ENCODE assay signal across 1 cellular context in the genomic region with DNA sequence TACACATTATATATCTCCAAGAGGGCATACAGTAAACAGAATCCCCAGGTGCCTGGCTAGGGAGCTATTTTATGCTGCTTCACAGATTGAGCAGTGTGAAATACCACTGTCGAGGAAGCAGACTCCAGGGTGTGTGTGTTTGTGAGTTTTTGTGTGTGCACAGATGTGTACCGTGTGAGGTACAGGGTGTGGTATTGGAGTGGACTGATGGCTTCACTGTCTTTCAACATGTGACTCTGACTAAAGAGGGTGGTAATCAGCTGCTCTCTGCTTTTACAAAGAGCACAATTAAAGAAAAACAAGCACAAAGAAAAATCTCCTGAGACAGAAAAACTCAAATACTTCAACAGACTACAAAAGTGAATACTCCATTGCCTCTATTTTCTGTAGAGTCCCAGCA.
TF ChIP-seq lines count a peak whose summit lies in the region.

No MANE protein-coding gene starts in this region.

TF ChIP-seq in GM23338, 12 proteins besides CTCF, POLR2A, EP300 and RAD21 (continued from another document):
- TF ChIP-seq, protein P1, sequence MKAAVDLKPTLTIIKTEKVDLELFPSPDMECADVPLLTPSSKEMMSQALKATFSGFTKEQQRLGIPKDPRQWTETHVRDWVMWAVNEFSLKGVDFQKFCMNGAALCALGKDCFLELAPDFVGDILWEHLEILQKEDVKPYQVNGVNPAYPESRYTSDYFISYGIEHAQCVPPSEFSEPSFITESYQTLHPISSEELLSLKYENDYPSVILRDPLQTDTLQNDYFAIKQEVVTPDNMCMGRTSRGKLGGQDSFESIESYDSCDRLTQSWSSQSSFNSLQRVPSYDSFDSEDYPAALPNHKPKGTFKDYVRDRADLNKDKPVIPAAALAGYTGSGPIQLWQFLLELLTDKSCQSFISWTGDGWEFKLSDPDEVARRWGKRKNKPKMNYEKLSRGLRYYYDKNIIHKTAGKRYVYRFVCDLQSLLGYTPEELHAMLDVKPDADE (IDR thresholded peaks at IDR 0.05) = no peak
- TF ChIP-seq ZNF462 (CRISPR knock-in tag; IDR thresholded peaks at IDR 0.05) (no peak), STAT1 (IDR thresholded peaks at IDR 0.05; ENCODE audit: unreplicated experiment) (no peak), NANOG (IDR thresholded peaks at IDR 0.05; ENCODE audit: borderline replicate concordance) (no peak)
- TF ChIP-seq, protein P2, sequence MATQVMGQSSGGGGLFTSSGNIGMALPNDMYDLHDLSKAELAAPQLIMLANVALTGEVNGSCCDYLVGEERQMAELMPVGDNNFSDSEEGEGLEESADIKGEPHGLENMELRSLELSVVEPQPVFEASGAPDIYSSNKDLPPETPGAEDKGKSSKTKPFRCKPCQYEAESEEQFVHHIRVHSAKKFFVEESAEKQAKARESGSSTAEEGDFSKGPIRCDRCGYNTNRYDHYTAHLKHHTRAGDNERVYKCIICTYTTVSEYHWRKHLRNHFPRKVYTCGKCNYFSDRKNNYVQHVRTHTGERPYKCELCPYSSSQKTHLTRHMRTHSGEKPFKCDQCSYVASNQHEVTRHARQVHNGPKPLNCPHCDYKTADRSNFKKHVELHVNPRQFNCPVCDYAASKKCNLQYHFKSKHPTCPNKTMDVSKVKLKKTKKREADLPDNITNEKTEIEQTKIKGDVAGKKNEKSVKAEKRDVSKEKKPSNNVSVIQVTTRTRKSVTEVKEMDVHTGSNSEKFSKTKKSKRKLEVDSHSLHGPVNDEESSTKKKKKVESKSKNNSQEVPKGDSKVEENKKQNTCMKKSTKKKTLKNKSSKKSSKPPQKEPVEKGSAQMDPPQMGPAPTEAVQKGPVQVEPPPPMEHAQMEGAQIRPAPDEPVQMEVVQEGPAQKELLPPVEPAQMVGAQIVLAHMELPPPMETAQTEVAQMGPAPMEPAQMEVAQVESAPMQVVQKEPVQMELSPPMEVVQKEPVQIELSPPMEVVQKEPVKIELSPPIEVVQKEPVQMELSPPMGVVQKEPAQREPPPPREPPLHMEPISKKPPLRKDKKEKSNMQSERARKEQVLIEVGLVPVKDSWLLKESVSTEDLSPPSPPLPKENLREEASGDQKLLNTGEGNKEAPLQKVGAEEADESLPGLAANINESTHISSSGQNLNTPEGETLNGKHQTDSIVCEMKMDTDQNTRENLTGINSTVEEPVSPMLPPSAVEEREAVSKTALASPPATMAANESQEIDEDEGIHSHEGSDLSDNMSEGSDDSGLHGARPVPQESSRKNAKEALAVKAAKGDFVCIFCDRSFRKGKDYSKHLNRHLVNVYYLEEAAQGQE (IDR thresholded peaks at IDR 0.05; ENCODE audit: unreplicated experiment) = no peak
